In the genomic region with DNA sequence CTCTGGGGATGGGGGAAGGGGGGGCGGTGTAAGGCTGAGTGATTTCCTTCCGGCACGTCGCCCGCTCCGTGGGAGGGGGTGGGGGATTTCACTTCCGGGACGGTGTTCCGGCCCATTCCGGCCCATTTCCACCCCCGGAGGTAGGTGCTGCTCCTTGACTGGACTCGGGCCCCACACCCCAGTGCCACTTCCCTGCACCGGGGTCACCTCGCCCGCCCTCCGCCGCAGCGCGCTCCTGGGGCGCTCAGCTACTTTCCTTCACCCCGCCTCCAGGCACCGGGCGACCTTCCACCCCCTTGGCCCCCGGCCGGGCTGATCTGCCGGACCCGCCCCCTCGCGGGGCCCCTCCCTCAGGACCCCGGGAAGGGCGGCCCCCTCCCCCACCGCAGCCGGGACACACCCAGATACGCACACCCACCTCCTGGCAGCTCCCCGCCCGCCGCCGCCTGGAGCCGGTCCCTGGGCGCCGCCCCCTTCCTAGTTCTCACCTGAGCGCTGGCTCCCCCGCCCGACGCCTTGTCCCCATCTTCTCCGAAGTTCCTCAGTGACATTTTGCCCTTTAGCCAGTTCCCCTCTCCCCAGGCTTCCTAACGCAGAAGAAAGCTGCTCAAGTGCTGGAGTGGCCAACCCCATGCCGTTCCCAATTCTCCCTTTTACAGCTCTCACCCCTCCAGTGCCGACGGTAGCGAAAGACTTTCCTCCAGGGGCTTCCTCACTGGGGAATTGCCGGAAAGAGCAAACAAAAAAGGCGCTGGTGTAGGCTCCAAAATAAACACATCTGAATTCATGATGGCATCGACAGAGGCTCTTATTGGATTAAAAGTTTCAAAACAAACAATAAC, we compare ENCODE assay signal across 8 cellular contexts. TPM values are rescaled to one million over a fixed set of nuclear protein-coding genes. Genes with fewer than 3 reads are reported as not detected.
DNase-seq lines count a peak whose midpoint lies in the region; ATAC-seq and TF ChIP-seq lines count a peak whose summit lies in the region.

A gene with protein sequence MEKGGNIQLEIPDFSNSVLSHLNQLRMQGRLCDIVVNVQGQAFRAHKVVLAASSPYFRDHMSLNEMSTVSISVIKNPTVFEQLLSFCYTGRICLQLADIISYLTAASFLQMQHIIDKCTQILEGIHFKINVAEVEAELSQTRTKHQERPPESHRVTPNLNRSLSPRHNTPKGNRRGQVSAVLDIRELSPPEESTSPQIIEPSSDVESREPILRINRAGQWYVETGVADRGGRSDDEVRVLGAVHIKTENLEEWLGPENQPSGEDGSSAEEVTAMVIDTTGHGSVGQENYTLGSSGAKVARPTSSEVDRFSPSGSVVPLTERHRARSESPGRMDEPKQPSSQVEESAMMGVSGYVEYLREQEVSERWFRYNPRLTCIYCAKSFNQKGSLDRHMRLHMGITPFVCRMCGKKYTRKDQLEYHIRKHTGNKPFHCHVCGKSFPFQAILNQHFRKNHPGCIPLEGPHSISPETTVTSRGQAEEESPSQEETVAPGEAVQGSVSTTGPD (plus strand): TSS at position 115 of the 842 bp plus-strand sequence. CDS start 1,846 bp downstream, outside the sequence.

- H3K4me1 ChIP-seq in BLaER1 = peaks cover 61% of the 10 kb centered on the region

- TF ChIP-seq CTCF in dorsolateral prefrontal cortex (IDR thresholded peaks at IDR 0.05 in 54 of 56, conservative IDR thresholded peaks at IDR 0.05 in 2 of 56; ENCODE audit: low read depth in 1 of 56, partially characterized antibody in 56 of 56) = peak in 5 of 56 donors; percentile 2 to 17 (median 7)

- ATAC-seq in GM19438 (IDR thresholded peaks at IDR 0.05; ENCODE audit: low read depth, unreplicated experiment) (peak; percentile 60), HG03558 (IDR thresholded peaks at IDR 0.05; ENCODE audit: extremely low read depth, unreplicated experiment) (peak; percentile 31)

- H3K4me2 ChIP-seq in BLaER1 = peak within 1 kb of the TSS; percentile 86

- no peaks in the 10 kb centered on the region for H3K9me3 ChIP-seq in BLaER1

- intact Hi-C loops in dorsolateral prefrontal cortex (cut with DNase I) = loop anchor here (1.0 to 10.0 kb wide), 8 partner anchors 44 to 392 kb away; partner anchors contain the start of genes PRDX6 (in 2 of the 2), RABGAP1L (in 2 of the 2), RC3H1 (in 2 of the 2) and CENPL (in 1 of the 2)

- H3K27ac ChIP-seq in BLaER1 = peak within 1 kb of the TSS; percentile 97
- peak within 1 kb of the TSS; percentile 83 to 99 (median 97) for H3K27ac ChIP-seq in dorsolateral prefrontal cortex

- peaks cover 38% of the 10 kb centered on the region for H4K20me1 ChIP-seq in BLaER1

- H3K27me3 ChIP-seq in BLaER1 (no peaks in the 10 kb centered on the region), dorsolateral prefrontal cortex (no peaks in the 10 kb centered on the region)

- peaks cover 37% of the 10 kb centered on the region for H3K36me3 ChIP-seq in BLaER1

- peak within 1 kb of the TSS; percentile 97 for H3K9ac ChIP-seq in BLaER1

- peak within 1 kb of the TSS; percentile 86 for H3K4me3 ChIP-seq in BLaER1
- peak within 1 kb of the TSS; percentile 64 to 99 (median 91) for H3K4me3 ChIP-seq in dorsolateral prefrontal cortex

- DNase-seq in NCI-H748 treated with DMSO at 0.1 percent for 48 hours (lab: John Stamatoyannopoulos, UW) (peak; percentile 72), dorsolateral prefrontal cortex (peak in 5 of 10 donors; percentile 46 to 72 (median 62)), medulla oblongata (ENCODE audit: extremely low spot score) (peak; percentile 53)
- peak; percentile 90 to 92 for DNase-seq in activated CD4-positive, alpha-beta T cell treated with anti-CD3 and anti-CD28 coated beads, Interleukin-2, amount 50 U/mL, for 4 hours
- DNase-seq in stimulated activated CD8-positive, alpha-beta memory T cell treated with anti-CD3 and anti-CD28 coated beads, Interleukin-12 subunit alpha, Interleukin-12 subunit beta, amount 100 ng/mL, for 1 hour (ENCODE audit: low read depth) = peak; percentile 85

RNA-seq across cellular contexts. Expression of the gene that starts here (rescaled TPM):
- 10 to 100 TPM; 14.3 to 44.8 (median 23.1) TPM for total RNA-seq in dorsolateral prefrontal cortex
